ENCODE assay signal across 8 cellular contexts in genomic region chr13:75695908-75696307, GRCh38. TPM values are rescaled to one million over a fixed set of nuclear protein-coding genes. Genes with fewer than 3 reads are reported as not detected.
DNase-seq lines count a peak whose midpoint lies in the region; ATAC-seq, FAIRE-seq and TF ChIP-seq lines count a peak whose summit lies in the region.
"Not testable (repeated sequence)": the region's sequence is repeated elsewhere in the genome, so short reads cannot be mapped to it uniquely, and the experiment has no call there.

No MANE protein-coding gene starts in this region.

- not testable (repeated sequence) for H3K9me3 Mint-ChIP-seq in activated naive CD8-positive, alpha-beta T cell treated with anti-CD3 and anti-CD28 coated beads, Interleukin-2, amount 50 U/mL, for 24 hours; osteocyte (ENCODE audit: unreplicated experiment)

- H3K4me3 Mint-ChIP-seq in activated naive CD8-positive, alpha-beta T cell treated with anti-CD3 and anti-CD28 coated beads, Interleukin-2, amount 50 U/mL, for 24 hours; osteocyte (ENCODE audit: unreplicated experiment): not testable (repeated sequence)

- not testable (repeated sequence) for H3K4me1 Mint-ChIP-seq in activated naive CD8-positive, alpha-beta T cell treated with anti-CD3 and anti-CD28 coated beads, Interleukin-2, amount 50 U/mL, for 24 hours
- peaks cover 28% of the 10 kb centered on the region for H3K4me1 Mint-ChIP-seq in osteocyte (ENCODE audit: unreplicated experiment)

- peak; percentile 61 for ATAC-seq in HG02623 (IDR thresholded peaks at IDR 0.05; ENCODE audit: unreplicated experiment)
- ATAC-seq in activated naive CD8-positive, alpha-beta T cell treated with anti-CD3 and anti-CD28 coated beads, Interleukin-2, amount 50 U/mL, for 24 hours, result peak; percentile 43

- not testable (repeated sequence) for H3K27ac Mint-ChIP-seq in activated naive CD8-positive, alpha-beta T cell treated with anti-CD3 and anti-CD28 coated beads, Interleukin-2, amount 50 U/mL, for 24 hours
- peak overlapping the region; percentile 65 for H3K27ac Mint-ChIP-seq in osteocyte (ENCODE audit: unreplicated experiment)

- peak; percentile 93 for TF ChIP-seq CTCF in osteocyte (IDR thresholded peaks at IDR 0.05)

- H3K27me3 Mint-ChIP-seq in activated naive CD8-positive, alpha-beta T cell treated with anti-CD3 and anti-CD28 coated beads, Interleukin-2, amount 50 U/mL, for 24 hours; osteocyte (ENCODE audit: unreplicated experiment): not testable (repeated sequence)

- DNase-seq in NCI-H187 treated with DMSO at 0.1 percent for 48 hours (lab: John Stamatoyannopoulos, UW) (peak; percentile 25), T-helper 9 cell (peak; percentile 69), head of caudate nucleus (peak; percentile 44 to 94 (median 84)), osteocyte (ENCODE audit: extremely low spot score, unreplicated experiment) (peak; percentile 90), substantia nigra (lab: John Stamatoyannopoulos, UW) (peak in 46 of 49 donors; percentile 4 to 80 (median 50))
- peak; percentile 78 for DNase-seq in activated naive CD8-positive, alpha-beta T cell treated with anti-CD3 and anti-CD28 coated beads, Interleukin-2, amount 50 U/mL, for 24 hours

- not testable (repeated sequence) for H3K36me3 Mint-ChIP-seq in activated naive CD8-positive, alpha-beta T cell treated with anti-CD3 and anti-CD28 coated beads, Interleukin-2, amount 50 U/mL, for 24 hours (ENCODE audit: low read depth)
- H3K36me3 Mint-ChIP-seq in osteocyte (ENCODE audit: unreplicated experiment), result peaks cover 16% of the 10 kb centered on the region

- H3K27ac ChIP-seq in substantia nigra (ENCODE audit: low read depth, low read length, poor library complexity, severe bottlenecking), result not testable (repeated sequence)

- intact Hi-C loops in head of caudate nucleus (cut with DNase I), result loop anchor here (10.0 kb wide), 1 partner anchor 179 kb away; no protein-coding TSS in a partner anchor

- FAIRE-seq in G401.6 (lab: Jason Lieb, UNC), result peak; percentile 67

RNA-seq across cellular contexts. Expression of gene LMO7, which starts 59.8 kb away (rescaled TPM):
- total RNA-seq in osteocyte, result 213 and 239 TPM in 2 replicates

Comparison
In these comparisons a context has a peak if more than half of its experiments do, and no peak if none do; other contexts are left out.
1. DNase-seq: peak in every context shown above with its lines; median percentile 90 in osteocyte; 84 in head of caudate nucleus; 78 in activated naive CD8-positive, alpha-beta T cell treated with anti-CD3 and anti-CD28 coated beads, Interleukin-2, amount 50 U/mL, for 24 hours; 69 in T-helper 9 cell; 50 in substantia nigra; 25 in NCI-H187 treated with DMSO at 0.1 percent for 48 hours.